Comparison of ENCODE assay signal across 38 cellular contexts in the genomic region with DNA sequence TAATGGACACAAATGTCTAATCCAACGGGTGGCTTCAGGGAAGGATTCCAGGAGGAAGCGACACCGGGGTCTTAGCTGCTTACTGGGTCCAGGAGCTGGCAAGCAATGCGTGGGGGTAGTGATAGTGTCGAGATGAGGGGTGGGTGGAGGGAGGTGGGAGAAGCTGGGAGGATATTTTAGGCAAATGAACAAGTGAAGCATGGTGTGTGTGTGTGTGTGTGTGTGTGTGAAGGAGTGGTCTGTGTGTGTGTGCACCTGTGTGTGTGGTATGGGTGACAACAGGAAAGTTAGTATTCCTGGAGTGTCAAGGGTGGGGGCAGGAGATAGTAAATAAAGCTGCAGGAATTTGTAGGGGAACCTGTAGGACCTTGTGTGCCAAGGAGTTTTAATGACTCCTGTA.
"Had no signal": no experiment of that assay in that cellular context is flagged by ENCODE, and none has a peak within 500 bp of the region (broad histone marks: within the 10 kb centered on the region; RNA-seq: fewer than 3 reads in every experiment).

No MANE protein-coding gene starts in this region.

- H3K9me3 ChIP-seq: adrenal gland, body of pancreas had no signal

- H3K36me3 ChIP-seq: adrenal gland, brain microvascular endothelial cell, breast epithelium, cardiac muscle cell had no signal

- H3K36me3 Mint-ChIP-seq: activated CD4-positive, alpha-beta memory T cell treated with anti-CD3 and anti-CD28 coated beads for 36 hours; activated naive CD4-positive, alpha-beta T cell treated with anti-CD3 and anti-CD28 coated beads, Interleukin-2, amount 50 U/mL, for 72 hours; activated naive CD8-positive, alpha-beta T cell treated with anti-CD3 and anti-CD28 coated beads for 36 hours had no signal

- ATAC-seq: activated naive CD4-positive, alpha-beta T cell treated with anti-CD3 and anti-CD28 coated beads, Interleukin-2, amount 50 U/mL, for 72 hours; activated T-cell treated with anti-CD3 and anti-CD28 coated beads, Interleukin-2, amount 50 U/mL, for 4 hours; activated T-cell treated with anti-CD3 and anti-CD28 coated beads, Interleukin-2, amount 50 U/mL, for 72 hours; activated T-helper 17 cell treated with anti-CD3 and anti-CD28 coated beads, Interleukin-2, amount 50 U/mL, for 72 hours; body of pancreas had no signal

- H3K9me3 Mint-ChIP-seq: activated CD4-positive, alpha-beta memory T cell treated with anti-CD3 and anti-CD28 coated beads for 36 hours; activated CD4-positive, alpha-beta T cell treated with anti-CD3 and anti-CD28 coated beads, Interleukin-2, amount 10 ng/mL, durations not matched to agents 24 days and 14 days; activated CD8-positive, alpha-beta T cell treated with anti-CD3 and anti-CD28 coated beads for 36 hours; activated naive CD4-positive, alpha-beta T cell treated with anti-CD3 and anti-CD28 coated beads for 36 hours; activated naive CD8-positive, alpha-beta T cell treated with anti-CD3 and anti-CD28 coated beads for 36 hours; activated T-cell treated with anti-CD3 and anti-CD28 coated beads, Interleukin-2, amount 50 U/mL, for 4 hours; activated T-helper 1 cell treated with anti-CD3 and anti-CD28 coated beads, Interleukin-12 subunit alpha, Interleukin-12 subunit beta, Interleukin-2, Interleukin-4 antibody, amounts not matched to agents 30 ng/mL and 10 ng/mL and 1 ng/mL, durations not matched to agents 14 hours and 24 hours and 36 hours; activated T-helper 17 cell treated with anti-CD3 and anti-CD28 coated beads, Interleukin-2, amount 50 U/mL, for 72 hours; central memory CD8-positive, alpha-beta T cell; T-helper 1 cell treated with Interleukin-12 subunit alpha and Interleukin-12 subunit beta and Interleukin-4 antibody, amounts not matched to agents 30 μg/mL and 1 μg/mL, for 36 hours; T-helper 2 cell treated with Interferon-gamma antibody and Interleukin-4, amounts not matched to agents 5 μg/mL and 100 μg/mL, for 36 hours had no signal

- H3K4me1 Mint-ChIP-seq: activated CD4-positive, alpha-beta T cell treated with anti-CD3 and anti-CD28 coated beads, Interleukin-2, amount 10 ng/mL, durations not matched to agents 24 days and 14 days; activated naive CD8-positive, alpha-beta T cell treated with anti-CD3 and anti-CD28 coated beads for 36 hours; activated T-helper 17 cell treated with anti-CD3 and anti-CD28 coated beads, Interleukin-2, amount 50 U/mL, for 72 hours; central memory CD8-positive, alpha-beta T cell had no signal

- H3K4me3 Mint-ChIP-seq: activated B cell treated with CpG ODN at 0.5 μM for 24 hours; activated CD4-positive, alpha-beta memory T cell treated with anti-CD3 and anti-CD28 coated beads for 36 hours; activated CD4-positive, alpha-beta T cell treated with anti-CD3 and anti-CD28 coated beads, Interleukin-2, amount 10 ng/mL, durations not matched to agents 24 days and 14 days; activated CD8-positive, alpha-beta T cell treated with anti-CD3 and anti-CD28 coated beads for 36 hours; activated naive CD4-positive, alpha-beta T cell treated with anti-CD3 and anti-CD28 coated beads for 36 hours; activated naive CD8-positive, alpha-beta T cell treated with anti-CD3 and anti-CD28 coated beads for 36 hours; activated T-cell treated with anti-CD3 and anti-CD28 coated beads, Interleukin-2, amount 50 U/mL, for 4 hours; activated T-cell treated with anti-CD3 and anti-CD28 coated beads, Interleukin-2, amount 50 U/mL, for 72 hours; activated T-helper 1 cell treated with anti-CD3 and anti-CD28 coated beads, Interleukin-12 subunit alpha, Interleukin-12 subunit beta, Interleukin-2, Interleukin-4 antibody, amounts not matched to agents 30 ng/mL and 10 ng/mL and 1 ng/mL, durations not matched to agents 14 hours and 24 hours and 36 hours; activated T-helper 17 cell treated with anti-CD3 and anti-CD28 coated beads, Interleukin-2, amount 50 U/mL, for 72 hours; central memory CD8-positive, alpha-beta T cell; T-helper 1 cell treated with Interleukin-12 subunit alpha and Interleukin-12 subunit beta and Interleukin-4 antibody, amounts not matched to agents 30 μg/mL and 1 μg/mL, for 36 hours; T-helper 2 cell treated with Interferon-gamma antibody and Interleukin-4, amounts not matched to agents 5 μg/mL and 100 μg/mL, for 36 hours had no signal

- H3K27ac ChIP-seq: adrenal gland, body of pancreas, brain microvascular endothelial cell, breast epithelium, cardiac muscle cell, VCaP had no signal

- H3K27ac Mint-ChIP-seq: activated B cell treated with CpG ODN at 0.5 μM for 24 hours; activated CD4-positive, alpha-beta memory T cell treated with anti-CD3 and anti-CD28 coated beads for 36 hours; activated CD4-positive, alpha-beta T cell treated with anti-CD3 and anti-CD28 coated beads, Interleukin-2, amount 10 ng/mL, durations not matched to agents 24 days and 14 days; activated CD8-positive, alpha-beta T cell treated with anti-CD3 and anti-CD28 coated beads for 36 hours; activated naive CD4-positive, alpha-beta T cell treated with anti-CD3 and anti-CD28 coated beads for 36 hours; activated naive CD8-positive, alpha-beta T cell treated with anti-CD3 and anti-CD28 coated beads for 36 hours; activated T-cell treated with anti-CD3 and anti-CD28 coated beads, Interleukin-2, amount 50 U/mL, for 72 hours; activated T-helper 1 cell treated with anti-CD3 and anti-CD28 coated beads, Interleukin-12 subunit alpha, Interleukin-12 subunit beta, Interleukin-2, Interleukin-4 antibody, amounts not matched to agents 30 ng/mL and 10 ng/mL and 1 ng/mL, durations not matched to agents 14 hours and 24 hours and 36 hours; activated T-helper 17 cell treated with anti-CD3 and anti-CD28 coated beads, Interleukin-2, amount 50 U/mL, for 72 hours; T-helper 1 cell treated with Interleukin-12 subunit alpha and Interleukin-12 subunit beta and Interleukin-4 antibody, amounts not matched to agents 30 μg/mL and 1 μg/mL, for 36 hours; T-helper 2 cell treated with Interferon-gamma antibody and Interleukin-4, amounts not matched to agents 5 μg/mL and 100 μg/mL, for 36 hours had no signal

- DNase-seq: activated B cell treated with CpG ODN at 0.5 μM for 24 hours; activated CD4-positive, alpha-beta memory T cell treated with anti-CD3 and anti-CD28 coated beads for 36 hours; activated CD4-positive, alpha-beta T cell treated with anti-CD3 and anti-CD28 coated beads for 4 hours; activated CD4-positive, alpha-beta T cell treated with anti-CD3 and anti-CD28 coated beads, Interleukin-2, amount 10 ng/mL, durations not matched to agents 24 days and 14 days; activated CD4-positive, alpha-beta T cell treated with anti-CD3 and anti-CD28 coated beads, Interleukin-2, amount 50 U/mL, for 1 hour; activated CD4-positive, alpha-beta T cell treated with anti-CD3 and anti-CD28 coated beads, Interleukin-2, amount 50 U/mL, for 4 hours; activated CD4-positive, CD25-positive, alpha-beta regulatory T cell treated with anti-CD3 and anti-CD28 coated beads, Interleukin-2, amount 50 U/mL, for 72 hours; activated CD8-positive, alpha-beta memory T cell treated with anti-CD3 and anti-CD28 coated beads, Interleukin-2, amount 50 U/mL, for 4 hours; activated effector memory CD4-positive, alpha-beta T cell treated with anti-CD3 and anti-CD28 coated beads, Interleukin-2, amount 50 U/mL, for 16 hours; activated gamma-delta T cell treated with Interleukin-2 at 50 U/mL for 16 hours; activated naive CD4-positive, alpha-beta T cell; activated naive CD4-positive, alpha-beta T cell treated with anti-CD3 and anti-CD28 coated beads for 36 hours; activated naive CD4-positive, alpha-beta T cell treated with anti-CD3 and anti-CD28 coated beads, Interleukin-2, amount 50 U/mL, for 16 hours; activated naive CD8-positive, alpha-beta T cell treated with anti-CD3 and anti-CD28 coated beads for 36 hours; activated T-cell treated with anti-CD3 and anti-CD28 coated beads for 4 hours; activated T-cell treated with anti-CD3 and anti-CD28 coated beads, Interleukin-2, amount 50 U/mL, for 1 hour; activated T-cell treated with anti-CD3 and anti-CD28 coated beads, Interleukin-2, amount 50 U/mL, for 4 hours; activated T-cell treated with anti-CD3 and anti-CD28 coated beads, Interleukin-2, amount 50 U/mL, for 72 hours; adrenal gland; amniotic stem cell; aorta; body of pancreas; brain microvascular endothelial cell; caudate nucleus; cerebellar nuclear complex; T-helper 1 cell; T-helper 2 cell; T-helper 9 cell had no signal

- H3K4me1 ChIP-seq: adrenal gland, body of pancreas, breast epithelium had no signal

- H3K4me3 ChIP-seq: adrenal gland, body of pancreas, breast epithelium, cardiac muscle cell had no signal

- H3K27me3 Mint-ChIP-seq: activated B cell treated with CpG ODN at 0.5 μM for 24 hours had no signal
